Comparison of ENCODE assay signal across 24 cellular contexts in genomic region chr1:78274814-78275213, GRCh38.
DNase-seq lines count a peak whose midpoint lies in the region; ATAC-seq and TF ChIP-seq lines count a peak whose summit lies in the region.
"Had no signal": no experiment of that assay in that cellular context is flagged by ENCODE, and none has a peak within 500 bp of the region (broad histone marks: within the 10 kb centered on the region; RNA-seq: fewer than 3 reads in every experiment).

No MANE protein-coding gene starts in this region.

- H3K4me3 ChIP-seq in retinal pigment epithelial cell (ENCODE audit: low read length) = no peak overlapping the region
- H3K4me3 ChIP-seq: BLaER1 treated with 17β-estradiol and CSF1 and Interleukin-3, amounts not matched to agents 10 nM and 100 nM; heart right ventricle; smooth muscle cell; suprapubic skin had no signal

- no peak for TF ChIP-seq CTCF in retinal pigment epithelial cell (conservative IDR thresholded peaks at IDR 0.05; ENCODE audit: low read depth, low read length)

- peak; percentile 79 for DNase-seq in GM04503 (ENCODE audit: low read depth)
- DNase-seq in fibroblast of gingiva (ENCODE audit: low read depth) = peak; percentile 90
- peak; percentile 78 for DNase-seq in retinal pigment epithelial cell (ENCODE audit: low read depth)
- DNase-seq in COR-L47 (lab: John Stamatoyannopoulos, UW) = no peak
- DNase-seq: activated CD4-positive, alpha-beta T cell treated with anti-CD3 and anti-CD28 coated beads for 36 hours; activated CD8-positive, alpha-beta memory T cell treated with anti-CD3 and anti-CD28 coated beads, Interleukin-2, amount 10 ng/mL, durations not matched to agents 7 days and 5 days; activated effector memory CD4-positive, alpha-beta T cell treated with Interleukin-2 at 50 U/mL for 16 hours; anterior cingulate cortex; DMS 273 treated with DMSO at 0.1 percent for 48 hours; heart right ventricle; kidney; natural killer cell; NCI-H1694; NCI-H2227 treated with DMSO at 0.1 percent for 48 hours; posterior cingulate gyrus; stimulated activated CD4-positive, alpha-beta T cell treated with anti-CD3 and anti-CD28 coated beads, Interleukin-4, amount 100 ng/mL, for 4 hours; T-helper 9 cell had no signal

- peak; percentile 79 for ATAC-seq in SK-N-SH treated with all-trans-retinoic acid at 6 μM for 48 hours
- ATAC-seq in GM18868 (IDR thresholded peaks at IDR 0.05; ENCODE audit: unreplicated experiment) = no peak
- no peak for ATAC-seq in HG03520 (IDR thresholded peaks at IDR 0.05; ENCODE audit: unreplicated experiment)
- no peak for ATAC-seq in HG03565 (IDR thresholded peaks at IDR 0.05; ENCODE audit: unreplicated experiment)
- ATAC-seq: activated CD4-positive, alpha-beta T cell treated with anti-CD3 and anti-CD28 coated beads for 36 hours; activated CD8-positive, alpha-beta memory T cell treated with anti-CD3 and anti-CD28 coated beads, Interleukin-2, amount 10 ng/mL, durations not matched to agents 7 days and 5 days; heart right ventricle; natural killer cell had no signal

TF ChIP-seq in SK-N-SH treated with all-trans-retinoic acid at 6 μM for 48 hours, 23 proteins besides CTCF, POLR2A, EP300 and RAD21:
- TF ChIP-seq ZNF70 (CRISPR knock-in tag; IDR thresholded peaks at IDR 0.05) (no peak), ZNF565 (CRISPR knock-in tag; conservative IDR thresholded peaks at IDR 0.05; ENCODE audit: low read depth) (no peak), TOX (CRISPR knock-in tag; IDR thresholded peaks at IDR 0.05; ENCODE audit: borderline replicate concordance) (no peak), CSDC2 (CRISPR knock-in tag; IDR thresholded peaks at IDR 0.05) (no peak), ZFP3 (CRISPR knock-in tag; IDR thresholded peaks at IDR 0.05) (no peak), GLIS3 (CRISPR knock-in tag; IDR thresholded peaks at IDR 0.05) (no peak), CREB5 (CRISPR knock-in tag; IDR thresholded peaks at IDR 0.05; ENCODE audit: low read depth) (no peak), PPARA (CRISPR knock-in tag; IDR thresholded peaks at IDR 0.05; ENCODE audit: borderline replicate concordance) (no peak), TSHZ2 (CRISPR knock-in tag; IDR thresholded peaks at IDR 0.05) (no peak)
